In the genomic region with DNA sequence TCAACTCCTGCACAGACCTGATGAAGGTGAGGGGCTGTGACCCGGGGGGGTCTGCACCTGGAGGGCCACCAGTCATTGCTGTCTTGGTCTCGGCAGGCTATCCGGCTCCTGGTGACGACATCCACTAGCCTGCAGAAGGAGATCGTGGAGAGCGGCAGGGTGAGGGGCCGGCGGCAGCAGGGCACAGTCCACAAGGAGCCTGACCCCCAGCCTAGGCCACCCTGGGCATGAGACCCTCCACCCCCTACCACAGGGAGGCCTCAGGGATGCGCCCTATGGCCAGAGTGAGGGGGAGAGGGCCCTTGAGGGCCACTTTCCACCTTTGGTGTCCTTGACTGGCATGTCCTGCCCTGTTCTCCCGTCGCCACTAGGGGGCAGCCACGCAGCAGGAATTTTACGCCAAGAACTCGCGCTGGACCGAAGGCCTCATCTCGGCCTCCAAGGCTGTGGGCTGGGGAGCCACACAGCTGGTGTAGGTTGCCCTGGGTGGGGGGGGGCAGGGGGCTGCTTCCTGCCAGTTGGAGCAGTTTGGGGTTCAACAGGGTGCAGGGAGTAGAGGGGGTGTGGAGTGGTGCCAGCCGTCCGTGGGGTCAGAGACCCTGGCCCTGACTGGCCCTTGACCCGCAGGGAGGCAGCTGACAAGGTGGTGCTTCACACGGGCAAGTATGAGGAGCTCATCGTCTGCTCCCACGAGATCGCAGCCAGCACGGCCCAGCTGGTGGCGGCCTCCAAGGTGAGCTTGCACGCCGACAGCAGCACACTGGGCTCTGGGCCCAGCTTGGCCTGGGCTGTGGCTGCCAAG, we compare ENCODE assay signal across 8 cellular contexts. TPM values are rescaled to one million over a fixed set of nuclear protein-coding genes. Genes with fewer than 3 reads are reported as not detected.
A peak's percentile ranks its signal among the peaks of the same experiment; 100 is the strongest.
DNase-seq lines count a peak whose midpoint lies in the region; ATAC-seq lines count a peak whose summit lies in the region.

No MANE protein-coding gene starts in this region.

- DNase-seq in DMS 273 (lab: John Stamatoyannopoulos, UW; ENCODE audit: unreplicated experiment): peak; percentile 84
- no peak for DNase-seq in DMS 273 treated with DMSO at 0.1 percent for 48 hours (lab: John Stamatoyannopoulos, UW)
- DNase-seq in NCI-H1092 treated with DMSO at 0.1 percent for 48 hours (lab: John Stamatoyannopoulos, UW): peak; percentile 34
- DNase-seq in T-helper 22 cell (ENCODE audit: low read depth): peak; percentile 48
- peak in 53 of 56 donors; percentile 30 to 90 (median 69) for DNase-seq in amygdala (lab: John Stamatoyannopoulos, UW)
- peak; percentile 90 for DNase-seq in left ventricle myocardium superior
- peak; percentile 94 for DNase-seq in sciatic nerve (ENCODE audit: low spot score)

- intact Hi-C loops in left ventricle myocardium superior (cut with micrococcal nuclease): loop anchor here (5.0 kb wide), 1 partner anchor 92 kb away; no protein-coding TSS in a partner anchor
- intact Hi-C loops in sciatic nerve (cut with DNase I): no loop called here

- ATAC-seq in left ventricle myocardium superior (peak; percentile 77), sciatic nerve (peak; percentile 85), GM21367 (IDR thresholded peaks at IDR 0.05; ENCODE audit: unreplicated experiment) (no peak)

RNA-seq across cellular contexts. Expression of a gene that starts 25.0 kb away (rescaled TPM):
- total RNA-seq in left ventricle myocardium superior (27.4 TPM), sciatic nerve (14.3 TPM)

RNA-seq across cellular contexts. Expression of a gene that starts 35.7 kb away (rescaled TPM):
- 29.5 TPM for total RNA-seq in left ventricle myocardium superior
- total RNA-seq in sciatic nerve: 24.8 TPM
